In genomic region chr6:144098993-144099392, GRCh38 we compare ENCODE assay signal across 1 cellular context.
TF ChIP-seq lines count a peak whose summit lies in the region.

No MANE protein-coding gene starts in this region.

TF ChIP-seq in H1, 55 proteins besides CTCF, POLR2A, EP300 and RAD21:
- no peak for TF ChIP-seq TAF1 (IDR thresholded peaks at IDR 0.05; ENCODE audit: low read depth, low read length)
TF ChIP-seq in H1: peak in this region for 0.
